In the genomic region with DNA sequence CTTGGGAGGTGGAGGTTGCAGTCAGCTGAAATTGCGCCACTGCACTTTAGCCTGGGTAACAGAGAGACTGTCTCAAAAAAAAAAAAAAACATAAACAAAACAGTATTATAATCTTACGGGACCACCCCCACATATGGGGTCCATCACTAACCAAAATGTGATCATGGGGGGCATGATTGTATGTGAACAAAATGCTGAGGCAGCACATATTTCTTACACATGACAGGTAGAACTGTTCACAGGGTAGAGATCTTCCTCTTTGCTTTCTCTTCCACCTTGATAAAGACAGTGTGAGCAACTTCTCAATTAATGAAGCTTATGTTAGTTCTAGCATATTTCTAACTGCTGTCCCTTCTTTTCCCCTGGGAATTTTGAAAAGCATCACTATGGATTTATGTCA, we compare ENCODE assay signal across 24 cellular contexts.
"Had no signal": no experiment of that assay in that cellular context is flagged by ENCODE, and none has a peak within 500 bp of the region (broad histone marks: within the 10 kb centered on the region; RNA-seq: fewer than 3 reads in every experiment).

No MANE protein-coding gene starts in this region.

- H3K27ac ChIP-seq: body of pancreas, cardiac muscle cell, foreskin keratinocyte, left lung, ovary, prostate gland, thyroid gland, upper lobe of right lung had no signal

- ATAC-seq: activated CD8-positive, alpha-beta memory T cell treated with anti-CD3 and anti-CD28 coated beads, Interleukin-2, amount 10 ng/mL, durations not matched to agents 7 days and 5 days; activated T-helper 17 cell treated with anti-CD3 and anti-CD28 coated beads, Interleukin-2, amount 50 U/mL, for 72 hours; body of pancreas; foreskin keratinocyte; left lung; upper lobe of right lung; WTC11 had no signal

- H3K36me3 ChIP-seq: ovary, prostate gland, upper lobe of right lung had no signal

- DNase-seq: activated CD4-positive, alpha-beta T cell treated with anti-CD3 and anti-CD28 coated beads, Interleukin-2, amount 50 U/mL, for 4 hours; activated CD8-positive, alpha-beta memory T cell treated with anti-CD3 and anti-CD28 coated beads, Interleukin-2, amount 10 ng/mL, durations not matched to agents 7 days and 5 days; activated naive CD4-positive, alpha-beta T cell treated with Interleukin-2 at 50 U/mL for 16 hours; activated T-cell treated with anti-CD3 and anti-CD28 coated beads for 4 hours; anterior cingulate cortex; body of pancreas; effector CD4-positive, alpha-beta T cell; erythroblast; foreskin keratinocyte; kidney glomerular epithelial cell; left lung; naive B cell; ovary; stimulated activated CD4-positive, alpha-beta T cell treated with anti-CD3 and anti-CD28 coated beads, Interleukin-4, amount 100 ng/mL, for 24 hours; substantia nigra; T-helper 1 cell; T-helper 9 cell; thyroid gland; upper lobe of right lung had no signal

- H3K4me1 ChIP-seq: body of pancreas, foreskin keratinocyte, left lung, prostate gland, upper lobe of right lung had no signal

- H3K9me3 ChIP-seq: body of pancreas, left lung, ovary, prostate gland, thyroid gland, upper lobe of right lung had no signal

- H3K4me3 ChIP-seq: body of pancreas, cardiac muscle cell, left lung, lung, ovary, prostate gland, thyroid gland, upper lobe of right lung had no signal

- H3K27me3 ChIP-seq: body of pancreas, cardiac muscle cell, left lung, ovary, thyroid gland, upper lobe of right lung had no signal
